ENCODE assay signal across 1 cellular context in genomic region chr13:110580800-110581199, GRCh38.
TF ChIP-seq lines count a peak whose summit lies in the region.

No MANE protein-coding gene starts in this region.

TF ChIP-seq in K562, 482 proteins besides CTCF, POLR2A, EP300 and RAD21 (continued from another document):
- no peak for TF ChIP-seq CHD7 (IDR thresholded peaks at IDR 0.05; ENCODE audit: low read depth, low read length)
- TF ChIP-seq CEBPG (CRISPR knock-in tag; IDR thresholded peaks at IDR 0.05), result peak; percentile 56; the same call in 1 of the 2 replicates
- TF ChIP-seq CEBPG (tag; conservative IDR thresholded peaks at IDR 0.05 in 1 of 2, IDR thresholded peaks at IDR 0.05 in 1 of 2), result peak in 1 of 2 experiments; percentile 84; a peak in 2 of 4 replicates
- peak; percentile 61 for TF ChIP-seq ATF3 (IDR thresholded peaks at IDR 0.05)
- no peak for TF ChIP-seq ATF3 (CRISPR knock-in tag; conservative IDR thresholded peaks at IDR 0.05)
- TF ChIP-seq CHAMP1 (IDR thresholded peaks at IDR 0.05), result no peak
- TF ChIP-seq FOXA1 (IDR thresholded peaks at IDR 0.05; ENCODE audit: borderline replicate concordance), result no peak
- no peak for TF ChIP-seq MBD1 (CRISPR knock-in tag; IDR thresholded peaks at IDR 0.05)
- no peak for TF ChIP-seq TBP (optimal IDR thresholded peaks at IDR 0.05; ENCODE audit: low read depth, low read length)
- TF ChIP-seq MLX (CRISPR knock-in tag; conservative IDR thresholded peaks at IDR 0.05), result no peak
- no peak for TF ChIP-seq BCLAF1 (IDR thresholded peaks at IDR 0.05; ENCODE audit: borderline replicate concordance in 1 of 2, control insufficient read depth in 1 of 2, low read depth in 2 of 2, low read length in 1 of 2)
- TF ChIP-seq ZKSCAN3 (CRISPR knock-in tag; IDR thresholded peaks at IDR 0.05), result no peak
- TF ChIP-seq PHF20 (IDR thresholded peaks at IDR 0.05; ENCODE audit: partially characterized antibody), result no peak
- no peak for TF ChIP-seq STAG1 (CRISPR knock-in tag; IDR thresholded peaks at IDR 0.05; ENCODE audit: borderline replicate concordance)
